Comparison of ENCODE assay signal across 8 cellular contexts in genomic region chr5:87121315-87122170, GRCh38.
DNase-seq lines count a peak whose midpoint lies in the region; ATAC-seq and TF ChIP-seq lines count a peak whose summit lies in the region.

No MANE protein-coding gene starts in this region.

- no peaks in the 10 kb centered on the region for H3K9me2 ChIP-seq in hepatocyte (replicated peaks; ENCODE audit: insufficient read depth)

- H3K27ac Mint-ChIP-seq in CD4-positive, alpha-beta memory T cell, result peak overlapping the region; percentile 54 to 93 (median 83)
- H3K27ac Mint-ChIP-seq in natural killer cell treated with Interleukin-12 subunit alpha and Interleukin-12 subunit beta and Interleukin-15 and Interleukin-18, amount 100 ng/mL, for 72 hours, result peak overlapping the region; percentile 70 to 76

- H3K4me2 ChIP-seq in hepatocyte, result no peak overlapping the region

- TF ChIP-seq CTCF in coronary artery (IDR thresholded peaks at IDR 0.05) (no peak), hepatocyte (IDR thresholded peaks at IDR 0.05; ENCODE audit: poor library complexity) (no peak), BE2C (IDR thresholded peaks at IDR 0.05; ENCODE audit: low read depth, low read length) (no peak)

- peaks cover 0 to 2% (median 0%) of the 10 kb centered on the region in 8 donors for H3K9me3 Mint-ChIP-seq in CD4-positive, alpha-beta memory T cell
- peaks cover 7% of the 10 kb centered on the region for H3K9me3 Mint-ChIP-seq in natural killer cell treated with Interleukin-12 subunit alpha and Interleukin-12 subunit beta and Interleukin-15 and Interleukin-18, amount 100 ng/mL, for 72 hours

- peak overlapping the region; percentile 40 to 88 (median 78) for H3K4me3 Mint-ChIP-seq in CD4-positive, alpha-beta memory T cell
- H3K4me3 Mint-ChIP-seq in natural killer cell treated with Interleukin-12 subunit alpha and Interleukin-12 subunit beta and Interleukin-15 and Interleukin-18, amount 100 ng/mL, for 72 hours, result peak overlapping the region; percentile 77

- no peaks in the 10 kb centered on the region for H3K27me3 ChIP-seq in CD4-positive, alpha-beta memory T cell (ENCODE audit: insufficient read depth, low read length)
- H3K27me3 ChIP-seq in hepatocyte, result peaks cover 3% of the 10 kb centered on the region
- peaks cover 5% of the 10 kb centered on the region for H3K27me3 ChIP-seq in BE2C

- no peaks in the 10 kb centered on the region for H3K9me3 ChIP-seq in CD4-positive, alpha-beta memory T cell (ENCODE audit: control insufficient read depth in 1 of 2, low read length in 2 of 2)
- H3K9me3 ChIP-seq in hepatocyte (ENCODE audit: low read depth), result no peaks in the 10 kb centered on the region
- no peaks in the 10 kb centered on the region for H3K9me3 ChIP-seq in BE2C

- H3K4me1 Mint-ChIP-seq in CD4-positive, alpha-beta memory T cell, result peaks cover 26 to 48% (median 37%) of the 10 kb centered on the region in 4 donors
- peaks cover 43 to 61% of the 10 kb centered on the region in 2 donors for H3K4me1 Mint-ChIP-seq in natural killer cell treated with Interleukin-12 subunit alpha and Interleukin-12 subunit beta and Interleukin-15 and Interleukin-18, amount 100 ng/mL, for 72 hours (ENCODE audit: low read depth in 2 of 2)

- CTCF ChIA-PET in CD4-positive, alpha-beta memory T cell (lab: Charles Lee; ENCODE audit: partially characterized antibody), result interaction anchor here (0.9 kb wide), 1 partner anchor 41 kb away, joined by 3 read pairs; no protein-coding TSS in a partner anchor

- H3K4me1 ChIP-seq in CD4-positive, alpha-beta memory T cell (ENCODE audit: insufficient read depth, low read length), result peaks cover 37% of the 10 kb centered on the region
- H3K4me1 ChIP-seq in hepatocyte (ENCODE audit: insufficient read depth) (no peaks in the 10 kb centered on the region), BE2C (no peaks in the 10 kb centered on the region)

- no peak overlapping the region for H3K4me3 ChIP-seq in CD4-positive, alpha-beta memory T cell (ENCODE audit: low read length in 2 of 2)
- H3K4me3 ChIP-seq in coronary artery (no peak overlapping the region), hepatocyte (no peak overlapping the region), BE2C (ENCODE audit: low read depth, low read length) (no peak overlapping the region)

- H3K36me3 ChIP-seq in CD4-positive, alpha-beta memory T cell (ENCODE audit: insufficient read depth, low read length), result no peaks in the 10 kb centered on the region
- H3K36me3 ChIP-seq in hepatocyte (replicated peaks; ENCODE audit: insufficient read depth, low read depth), result no peaks in the 10 kb centered on the region
- H3K36me3 ChIP-seq in BE2C, result no peaks in the 10 kb centered on the region

- H3K27ac ChIP-seq in CD4-positive, alpha-beta memory T cell (ENCODE audit: low read depth, low read length), result peak overlapping the region; percentile 34
- H3K27ac ChIP-seq in coronary artery (peak overlapping the region; percentile 65 to 74), hepatocyte (no peak overlapping the region)

- peak; percentile 29 to 69 (median 46) for DNase-seq in CD4-positive, alpha-beta memory T cell
- DNase-seq in T-helper 2 cell, result peak in 3 of 5 experiments; percentile 4 to 91 (median 47)
- DNase-seq in coronary artery (ENCODE audit: low spot score), result no peak
- DNase-seq in natural killer cell treated with Interleukin-12 subunit alpha and Interleukin-12 subunit beta and Interleukin-15 and Interleukin-18, amount 100 ng/mL, for 72 hours (ENCODE audit: low spot score), result no peak
- DNase-seq in hepatocyte (ENCODE audit: low spot score), result no peak
- no peak for DNase-seq in BE2C

- ATAC-seq in GM19463 (IDR thresholded peaks at IDR 0.05; ENCODE audit: unreplicated experiment) (peak; percentile 72), HG03520 (IDR thresholded peaks at IDR 0.05; ENCODE audit: unreplicated experiment) (peak; percentile 63)
- peak; percentile 85 to 94 for ATAC-seq in natural killer cell treated with Interleukin-12 subunit alpha and Interleukin-12 subunit beta and Interleukin-15 and Interleukin-18, amount 100 ng/mL, for 72 hours

- 80% methylated on average over 5 of the region's 5 CpGs for WGBS in hepatocyte (ENCODE audit: low lambda C conversion rate, missing lambda C conversion rate)

- H3K36me3 Mint-ChIP-seq in CD4-positive, alpha-beta memory T cell, result no peaks in the 10 kb centered on the region
- H3K36me3 Mint-ChIP-seq in natural killer cell treated with Interleukin-12 subunit alpha and Interleukin-12 subunit beta and Interleukin-15 and Interleukin-18, amount 100 ng/mL, for 72 hours, result no peaks in the 10 kb centered on the region

- no peaks in the 10 kb centered on the region for H3K27me3 Mint-ChIP-seq in CD4-positive, alpha-beta memory T cell
- H3K27me3 Mint-ChIP-seq in natural killer cell treated with Interleukin-12 subunit alpha and Interleukin-12 subunit beta and Interleukin-15 and Interleukin-18, amount 100 ng/mL, for 72 hours, result no peaks in the 10 kb centered on the region

- H4K20me1 ChIP-seq in hepatocyte (ENCODE audit: insufficient read depth, poor library complexity, severe bottlenecking), result no peaks in the 10 kb centered on the region

- intact Hi-C loops in CD4-positive, alpha-beta memory T cell (cut with micrococcal nuclease), result loop anchor here (2.0 to 5.0 kb wide), 3 partner anchors 39 to 291 kb away; partner anchors contain the start of genes CCNH and RASA1

- POLR2A ChIA-PET in CD4-positive, alpha-beta memory T cell (lab: Charles Lee; ENCODE audit: partially characterized antibody), result interaction anchor here (1.1 to 2.4 kb wide), 5 partner anchors 10 to 503 kb away, joined by 3 to 16 read pairs (median 6); partner anchors contain the start of genes CCNH, COX7C and RASA1

- no peak overlapping the region for H2AFZ ChIP-seq in hepatocyte

- no peaks in the 10 kb centered on the region for H3K79me2 ChIP-seq in hepatocyte

Comparison
In these comparisons a context has a peak if more than half of its experiments do, and no peak if none do; other contexts are left out.
1. DNase-seq: peak in CD4-positive, alpha-beta memory T cell (5 of 5) and T-helper 2 cell (3 of 5); none in coronary artery (single experiment), natural killer cell treated with Interleukin-12 subunit alpha and Interleukin-12 subunit beta and Interleukin-15 and Interleukin-18, amount 100 ng/mL, for 72 hours (single experiment), hepatocyte (single experiment) and BE2C (single experiment).
2. Peak in every context shown above with its lines, with median percentiles within 50 percentile points of each other: ATAC-seq.